1 cellular context compared by ENCODE assay signal in the genomic region with DNA sequence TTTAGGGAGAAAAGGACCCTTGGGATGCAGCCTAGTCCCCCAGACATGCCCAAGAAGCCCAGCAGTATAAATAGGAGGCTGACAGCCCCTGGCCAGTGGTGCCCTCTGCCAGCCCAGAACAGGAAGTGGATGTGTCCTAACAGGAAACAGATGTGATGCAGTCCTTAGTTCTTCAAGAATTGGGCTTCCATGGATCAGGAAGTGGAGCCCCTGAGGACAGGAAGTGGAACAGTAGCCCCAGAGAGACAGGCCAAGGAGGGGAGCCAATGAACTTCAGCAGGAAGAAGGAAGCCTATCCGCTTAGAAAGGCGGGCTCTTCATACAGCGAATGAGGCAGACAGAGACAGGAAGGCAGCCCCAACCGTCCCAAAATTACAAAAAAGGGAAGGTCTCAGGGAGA.
A peak's percentile ranks its signal among the peaks of the same experiment; 100 is the strongest.
TF ChIP-seq lines count a peak whose summit lies in the region.

No MANE protein-coding gene starts in this region.

TF ChIP-seq in endothelial cell of umbilical vein, 7 proteins besides CTCF, POLR2A, EP300 and RAD21:
- no peak for TF ChIP-seq MYC (IDR thresholded peaks at IDR 0.05; ENCODE audit: low read depth, low read length)
- TF ChIP-seq POLR2AphosphoS5 (IDR thresholded peaks at IDR 0.05; ENCODE audit: insufficient read depth, low read depth, low read length): peak; percentile 48
